Comparison of ENCODE assay signal across 1 cellular context in the genomic region with DNA sequence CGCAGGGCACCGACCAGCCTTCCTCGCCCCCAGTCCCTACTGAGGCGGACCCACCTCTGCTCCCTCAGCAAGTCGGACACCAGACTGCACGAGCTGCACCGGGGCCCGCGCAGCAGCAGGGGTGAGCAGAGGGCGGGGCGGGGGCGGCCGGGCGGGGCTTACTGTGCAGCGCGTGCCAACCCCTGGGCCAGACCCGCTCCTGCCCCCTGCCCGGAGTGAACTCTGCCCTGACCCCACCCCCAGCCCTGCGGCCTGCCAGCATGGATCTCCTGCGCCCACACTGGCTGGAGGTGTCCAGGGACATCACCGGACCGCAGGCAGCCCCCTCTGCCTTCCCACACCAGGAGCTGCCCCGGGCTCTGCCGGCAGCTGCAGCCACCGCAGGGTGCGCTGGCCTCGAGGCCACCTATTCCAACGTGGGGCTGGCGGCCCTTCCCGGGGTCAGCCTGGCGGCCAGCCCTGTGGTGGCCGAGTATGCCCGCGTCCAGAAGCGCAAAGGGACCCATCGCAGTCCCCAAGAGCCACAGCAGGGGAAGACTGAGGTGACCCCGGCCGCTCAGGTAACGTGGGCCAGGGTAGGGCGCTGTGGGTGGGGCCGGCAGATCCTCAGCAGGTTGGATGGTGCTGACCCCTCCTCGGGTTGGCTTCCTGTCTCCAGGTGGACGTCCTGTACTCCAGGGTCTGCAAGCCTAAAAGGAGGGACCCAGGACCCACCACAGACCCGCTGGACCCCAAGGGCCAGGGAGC.
TF ChIP-seq lines count a peak whose summit lies in the region.

No MANE protein-coding gene starts in this region.

TF ChIP-seq in HepG2, 621 proteins besides CTCF, POLR2A, EP300 and RAD21 (continued from another document and continues in another):
- TF ChIP-seq, protein P1, sequence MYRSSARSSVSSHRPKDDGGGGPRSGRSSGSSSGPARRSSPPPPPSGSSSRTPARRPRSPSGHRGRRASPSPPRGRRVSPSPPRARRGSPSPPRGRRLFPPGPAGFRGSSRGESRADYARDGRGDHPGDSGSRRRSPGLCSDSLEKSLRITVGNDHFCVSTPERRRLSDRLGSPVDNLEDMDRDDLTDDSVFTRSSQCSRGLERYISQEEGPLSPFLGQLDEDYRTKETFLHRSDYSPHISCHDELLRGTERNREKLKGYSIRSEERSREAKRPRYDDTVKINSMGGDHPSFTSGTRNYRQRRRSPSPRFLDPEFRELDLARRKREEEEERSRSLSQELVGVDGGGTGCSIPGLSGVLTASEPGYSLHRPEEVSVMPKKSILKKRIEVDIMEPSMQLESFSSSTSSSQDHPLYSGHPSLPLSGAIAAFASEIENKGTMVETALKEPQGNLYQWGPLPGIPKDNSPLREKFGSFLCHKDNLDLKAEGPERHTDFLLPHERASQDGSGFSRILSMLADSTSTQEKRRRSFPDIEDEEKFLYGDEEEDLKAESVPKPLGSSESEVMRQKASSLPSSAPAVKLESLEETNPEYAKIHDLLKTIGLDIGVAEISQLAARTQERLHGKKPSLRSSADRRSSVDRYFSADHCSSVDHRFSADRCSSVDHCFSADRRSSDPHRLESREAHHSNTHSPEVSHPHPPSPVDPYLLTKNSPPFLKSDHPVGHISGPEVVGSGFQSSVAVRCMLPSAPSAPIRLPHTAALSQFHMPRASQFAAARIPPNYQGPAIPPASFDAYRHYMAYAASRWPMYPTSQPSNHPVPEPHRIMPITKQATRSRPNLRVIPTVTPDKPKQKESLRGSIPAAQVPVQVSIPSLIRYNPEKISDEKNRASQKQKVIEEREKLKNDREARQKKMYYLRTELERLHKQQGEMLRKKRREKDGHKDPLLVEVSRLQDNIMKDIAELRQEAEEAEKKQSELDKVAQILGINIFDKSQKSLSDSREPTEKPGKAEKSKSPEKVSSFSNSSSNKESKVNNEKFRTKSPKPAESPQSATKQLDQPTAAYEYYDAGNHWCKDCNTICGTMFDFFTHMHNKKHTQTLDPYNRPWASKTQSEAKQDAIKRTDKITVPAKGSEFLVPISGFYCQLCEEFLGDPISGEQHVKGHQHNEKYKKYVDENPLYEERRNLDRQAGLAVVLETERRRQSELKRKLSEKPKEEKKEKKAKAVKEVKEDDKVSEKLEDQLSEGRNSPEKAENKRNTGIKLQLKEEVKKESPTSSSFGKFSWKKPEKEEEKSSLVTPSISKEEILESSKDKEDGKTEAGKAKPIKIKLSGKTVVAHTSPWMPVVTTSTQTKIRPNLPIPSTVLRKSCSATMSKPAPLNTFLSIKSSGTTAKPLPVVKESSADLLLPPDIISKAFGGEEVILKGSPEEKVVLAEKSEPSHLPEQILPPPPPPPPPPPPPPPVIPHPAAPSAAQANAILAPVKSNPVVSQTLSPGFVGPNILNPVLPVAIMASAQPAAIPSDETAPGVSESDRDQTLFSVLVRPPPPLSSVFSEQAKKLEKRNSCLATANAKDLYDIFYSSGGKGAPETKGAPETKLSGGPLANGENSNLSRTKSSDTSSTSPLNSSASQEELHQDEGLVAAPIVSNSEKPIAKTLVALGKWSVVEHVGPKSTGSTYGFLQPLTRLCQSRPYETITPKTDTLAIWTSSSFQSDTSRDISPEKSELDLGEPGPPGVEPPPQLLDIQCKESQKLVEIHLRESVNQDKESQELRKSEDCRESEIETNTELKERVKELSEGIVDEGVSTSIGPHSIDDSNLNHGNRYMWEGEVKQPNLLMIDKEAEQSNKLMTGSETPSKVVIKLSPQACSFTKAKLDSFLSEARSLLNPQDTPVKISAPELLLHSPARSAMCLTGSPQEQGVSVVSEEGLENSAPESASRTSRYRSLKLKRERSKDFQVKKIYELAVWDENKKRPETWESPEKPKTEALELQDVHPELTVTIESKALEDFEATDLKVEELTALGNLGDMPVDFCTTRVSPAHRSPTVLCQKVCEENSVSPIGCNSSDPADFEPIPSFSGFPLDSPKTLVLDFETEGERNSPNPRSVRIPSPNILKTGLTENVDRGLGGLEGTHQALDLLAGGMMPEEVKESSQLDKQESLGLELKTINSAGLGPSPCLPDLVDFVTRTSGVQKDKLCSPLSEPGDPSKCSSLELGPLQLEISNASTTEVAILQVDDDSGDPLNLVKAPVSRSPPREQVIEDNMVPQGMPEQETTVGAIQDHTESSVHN (CRISPR knock-in tag; IDR thresholded peaks at IDR 0.05), result peak; percentile 95
- TF ChIP-seq TBP (CRISPR knock-in tag; IDR thresholded peaks at IDR 0.05) (no peak), GABPB1 (CRISPR knock-in tag; IDR thresholded peaks at IDR 0.05) (peak; percentile 57), MTF1 (CRISPR knock-in tag; IDR thresholded peaks at IDR 0.05) (peak; percentile 73; the same call in 1 of the 2 replicates), SNAPC2 (CRISPR knock-in tag; IDR thresholded peaks at IDR 0.05) (no peak; the same call in 1 of the 2 replicates), HDAC6 (IDR thresholded peaks at IDR 0.05; ENCODE audit: low read depth, low read length) (no peak), ZNF138 (CRISPR knock-in tag; IDR thresholded peaks at IDR 0.05; ENCODE audit: low read depth) (peak; percentile 86), DMAP1 (CRISPR knock-in tag; IDR thresholded peaks at IDR 0.05) (peak; percentile 77; the same call in 1 of the 2 replicates), ZNF564 (CRISPR knock-in tag; IDR thresholded peaks at IDR 0.05) (peak; percentile 87)
- TF ChIP-seq, protein P2, sequence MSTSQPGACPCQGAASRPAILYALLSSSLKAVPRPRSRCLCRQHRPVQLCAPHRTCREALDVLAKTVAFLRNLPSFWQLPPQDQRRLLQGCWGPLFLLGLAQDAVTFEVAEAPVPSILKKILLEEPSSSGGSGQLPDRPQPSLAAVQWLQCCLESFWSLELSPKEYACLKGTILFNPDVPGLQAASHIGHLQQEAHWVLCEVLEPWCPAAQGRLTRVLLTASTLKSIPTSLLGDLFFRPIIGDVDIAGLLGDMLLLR (CRISPR knock-in tag; IDR thresholded peaks at IDR 0.05), result 0 out of 2 replicates have a peak, but pooled peaks have one; percentile 65
- TF ChIP-seq, protein P3, sequence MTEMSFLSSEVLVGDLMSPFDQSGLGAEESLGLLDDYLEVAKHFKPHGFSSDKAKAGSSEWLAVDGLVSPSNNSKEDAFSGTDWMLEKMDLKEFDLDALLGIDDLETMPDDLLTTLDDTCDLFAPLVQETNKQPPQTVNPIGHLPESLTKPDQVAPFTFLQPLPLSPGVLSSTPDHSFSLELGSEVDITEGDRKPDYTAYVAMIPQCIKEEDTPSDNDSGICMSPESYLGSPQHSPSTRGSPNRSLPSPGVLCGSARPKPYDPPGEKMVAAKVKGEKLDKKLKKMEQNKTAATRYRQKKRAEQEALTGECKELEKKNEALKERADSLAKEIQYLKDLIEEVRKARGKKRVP (CRISPR knock-in tag; IDR thresholded peaks at IDR 0.05), result peak in 1 of 2 experiments; percentile 56; a peak in 1 of 4 replicates
- TF ChIP-seq, protein P4, sequence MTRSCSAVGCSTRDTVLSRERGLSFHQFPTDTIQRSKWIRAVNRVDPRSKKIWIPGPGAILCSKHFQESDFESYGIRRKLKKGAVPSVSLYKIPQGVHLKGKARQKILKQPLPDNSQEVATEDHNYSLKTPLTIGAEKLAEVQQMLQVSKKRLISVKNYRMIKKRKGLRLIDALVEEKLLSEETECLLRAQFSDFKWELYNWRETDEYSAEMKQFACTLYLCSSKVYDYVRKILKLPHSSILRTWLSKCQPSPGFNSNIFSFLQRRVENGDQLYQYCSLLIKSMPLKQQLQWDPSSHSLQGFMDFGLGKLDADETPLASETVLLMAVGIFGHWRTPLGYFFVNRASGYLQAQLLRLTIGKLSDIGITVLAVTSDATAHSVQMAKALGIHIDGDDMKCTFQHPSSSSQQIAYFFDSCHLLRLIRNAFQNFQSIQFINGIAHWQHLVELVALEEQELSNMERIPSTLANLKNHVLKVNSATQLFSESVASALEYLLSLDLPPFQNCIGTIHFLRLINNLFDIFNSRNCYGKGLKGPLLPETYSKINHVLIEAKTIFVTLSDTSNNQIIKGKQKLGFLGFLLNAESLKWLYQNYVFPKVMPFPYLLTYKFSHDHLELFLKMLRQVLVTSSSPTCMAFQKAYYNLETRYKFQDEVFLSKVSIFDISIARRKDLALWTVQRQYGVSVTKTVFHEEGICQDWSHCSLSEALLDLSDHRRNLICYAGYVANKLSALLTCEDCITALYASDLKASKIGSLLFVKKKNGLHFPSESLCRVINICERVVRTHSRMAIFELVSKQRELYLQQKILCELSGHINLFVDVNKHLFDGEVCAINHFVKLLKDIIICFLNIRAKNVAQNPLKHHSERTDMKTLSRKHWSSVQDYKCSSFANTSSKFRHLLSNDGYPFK (CRISPR knock-in tag; IDR thresholded peaks at IDR 0.05; ENCODE audit: borderline replicate concordance), result peak; percentile 63; the same call in 1 of the 2 replicates
- TF ChIP-seq, protein P5, sequence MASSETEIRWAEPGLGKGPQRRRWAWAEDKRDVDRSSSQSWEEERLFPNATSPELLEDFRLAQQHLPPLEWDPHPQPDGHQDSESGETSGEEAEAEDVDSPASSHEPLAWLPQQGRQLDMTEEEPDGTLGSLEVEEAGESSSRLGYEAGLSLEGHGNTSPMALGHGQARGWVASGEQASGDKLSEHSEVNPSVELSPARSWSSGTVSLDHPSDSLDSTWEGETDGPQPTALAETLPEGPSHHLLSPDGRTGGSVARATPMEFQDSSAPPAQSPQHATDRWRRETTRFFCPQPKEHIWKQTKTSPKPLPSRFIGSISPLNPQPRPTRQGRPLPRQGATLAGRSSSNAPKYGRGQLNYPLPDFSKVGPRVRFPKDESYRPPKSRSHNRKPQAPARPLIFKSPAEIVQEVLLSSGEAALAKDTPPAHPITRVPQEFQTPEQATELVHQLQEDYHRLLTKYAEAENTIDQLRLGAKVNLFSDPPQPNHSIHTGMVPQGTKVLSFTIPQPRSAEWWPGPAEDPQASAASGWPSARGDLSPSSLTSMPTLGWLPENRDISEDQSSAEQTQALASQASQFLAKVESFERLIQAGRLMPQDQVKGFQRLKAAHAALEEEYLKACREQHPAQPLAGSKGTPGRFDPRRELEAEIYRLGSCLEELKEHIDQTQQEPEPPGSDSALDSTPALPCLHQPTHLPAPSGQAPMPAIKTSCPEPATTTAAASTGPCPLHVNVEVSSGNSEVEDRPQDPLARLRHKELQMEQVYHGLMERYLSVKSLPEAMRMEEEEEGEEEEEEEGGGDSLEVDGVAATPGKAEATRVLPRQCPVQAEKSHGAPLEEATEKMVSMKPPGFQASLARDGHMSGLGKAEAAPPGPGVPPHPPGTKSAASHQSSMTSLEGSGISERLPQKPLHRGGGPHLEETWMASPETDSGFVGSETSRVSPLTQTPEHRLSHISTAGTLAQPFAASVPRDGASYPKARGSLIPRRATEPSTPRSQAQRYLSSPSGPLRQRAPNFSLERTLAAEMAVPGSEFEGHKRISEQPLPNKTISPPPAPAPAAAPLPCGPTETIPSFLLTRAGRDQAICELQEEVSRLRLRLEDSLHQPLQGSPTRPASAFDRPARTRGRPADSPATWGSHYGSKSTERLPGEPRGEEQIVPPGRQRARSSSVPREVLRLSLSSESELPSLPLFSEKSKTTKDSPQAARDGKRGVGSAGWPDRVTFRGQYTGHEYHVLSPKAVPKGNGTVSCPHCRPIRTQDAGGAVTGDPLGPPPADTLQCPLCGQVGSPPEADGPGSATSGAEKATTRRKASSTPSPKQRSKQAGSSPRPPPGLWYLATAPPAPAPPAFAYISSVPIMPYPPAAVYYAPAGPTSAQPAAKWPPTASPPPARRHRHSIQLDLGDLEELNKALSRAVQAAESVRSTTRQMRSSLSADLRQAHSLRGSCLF (CRISPR knock-in tag; IDR thresholded peaks at IDR 0.05; ENCODE audit: borderline replicate concordance), result 0 out of 2 replicates have a peak, but pooled peaks have one; percentile 57
- TF ChIP-seq, protein P6, sequence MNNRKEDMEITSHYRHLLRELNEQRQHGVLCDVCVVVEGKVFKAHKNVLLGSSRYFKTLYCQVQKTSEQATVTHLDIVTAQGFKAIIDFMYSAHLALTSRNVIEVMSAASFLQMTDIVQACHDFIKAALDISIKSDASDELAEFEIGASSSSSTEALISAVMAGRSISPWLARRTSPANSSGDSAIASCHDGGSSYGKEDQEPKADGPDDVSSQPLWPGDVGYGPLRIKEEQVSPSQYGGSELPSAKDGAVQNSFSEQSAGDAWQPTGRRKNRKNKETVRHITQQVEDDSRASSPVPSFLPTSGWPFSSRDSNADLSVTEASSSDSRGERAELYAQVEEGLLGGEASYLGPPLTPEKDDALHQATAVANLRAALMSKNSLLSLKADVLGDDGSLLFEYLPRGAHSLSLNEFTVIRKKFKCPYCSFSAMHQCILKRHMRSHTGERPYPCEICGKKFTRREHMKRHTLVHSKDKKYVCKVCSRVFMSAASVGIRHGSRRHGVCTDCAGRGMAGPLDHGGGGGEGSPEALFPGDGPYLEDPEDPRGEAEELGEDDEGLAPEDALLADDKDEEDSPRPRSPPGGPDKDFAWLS (CRISPR knock-in tag; IDR thresholded peaks at IDR 0.05; ENCODE audit: borderline replicate concordance), result peak; percentile 89; the same call in 1 of the 2 replicates
- TF ChIP-seq, protein P7, sequence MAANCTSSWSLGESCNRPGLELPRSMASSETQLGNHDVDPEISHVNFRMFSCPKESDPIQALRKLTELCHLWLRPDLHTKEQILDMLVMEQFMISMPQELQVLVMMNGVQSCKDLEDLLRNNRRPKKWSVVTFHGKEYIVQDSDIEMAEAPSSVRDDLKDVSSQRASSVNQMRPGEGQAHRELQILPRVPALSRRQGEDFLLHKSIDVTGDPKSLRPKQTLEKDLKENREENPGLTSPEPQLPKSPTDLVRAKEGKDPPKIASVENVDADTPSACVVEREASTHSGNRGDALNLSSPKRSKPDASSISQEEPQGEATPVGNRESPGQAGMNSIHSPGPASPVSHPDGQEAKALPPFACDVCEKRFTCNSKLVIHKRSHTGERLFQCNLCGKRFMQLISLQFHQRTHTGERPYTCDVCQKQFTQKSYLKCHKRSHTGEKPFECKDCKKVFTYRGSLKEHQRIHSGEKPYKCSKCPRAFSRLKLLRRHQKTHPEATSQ (CRISPR knock-in tag; IDR thresholded peaks at IDR 0.05; ENCODE audit: borderline replicate concordance), result no peak; the same call in 1 of the 2 replicates
- TF ChIP-seq, protein P8, sequence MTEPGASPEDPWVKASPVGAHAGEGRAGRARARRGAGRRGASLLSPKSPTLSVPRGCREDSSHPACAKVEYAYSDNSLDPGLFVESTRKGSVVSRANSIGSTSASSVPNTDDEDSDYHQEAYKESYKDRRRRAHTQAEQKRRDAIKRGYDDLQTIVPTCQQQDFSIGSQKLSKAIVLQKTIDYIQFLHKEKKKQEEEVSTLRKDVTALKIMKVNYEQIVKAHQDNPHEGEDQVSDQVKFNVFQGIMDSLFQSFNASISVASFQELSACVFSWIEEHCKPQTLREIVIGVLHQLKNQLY (CRISPR knock-in tag; IDR thresholded peaks at IDR 0.05), result no peak
- TF ChIP-seq, protein P9, sequence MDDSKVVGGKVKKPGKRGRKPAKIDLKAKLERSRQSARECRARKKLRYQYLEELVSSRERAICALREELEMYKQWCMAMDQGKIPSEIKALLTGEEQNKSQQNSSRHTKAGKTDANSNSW (CRISPR knock-in tag; IDR thresholded peaks at IDR 0.05; ENCODE audit: borderline replicate concordance), result peak; percentile 84; the same call in 1 of the 2 replicates
- TF ChIP-seq, protein P10, sequence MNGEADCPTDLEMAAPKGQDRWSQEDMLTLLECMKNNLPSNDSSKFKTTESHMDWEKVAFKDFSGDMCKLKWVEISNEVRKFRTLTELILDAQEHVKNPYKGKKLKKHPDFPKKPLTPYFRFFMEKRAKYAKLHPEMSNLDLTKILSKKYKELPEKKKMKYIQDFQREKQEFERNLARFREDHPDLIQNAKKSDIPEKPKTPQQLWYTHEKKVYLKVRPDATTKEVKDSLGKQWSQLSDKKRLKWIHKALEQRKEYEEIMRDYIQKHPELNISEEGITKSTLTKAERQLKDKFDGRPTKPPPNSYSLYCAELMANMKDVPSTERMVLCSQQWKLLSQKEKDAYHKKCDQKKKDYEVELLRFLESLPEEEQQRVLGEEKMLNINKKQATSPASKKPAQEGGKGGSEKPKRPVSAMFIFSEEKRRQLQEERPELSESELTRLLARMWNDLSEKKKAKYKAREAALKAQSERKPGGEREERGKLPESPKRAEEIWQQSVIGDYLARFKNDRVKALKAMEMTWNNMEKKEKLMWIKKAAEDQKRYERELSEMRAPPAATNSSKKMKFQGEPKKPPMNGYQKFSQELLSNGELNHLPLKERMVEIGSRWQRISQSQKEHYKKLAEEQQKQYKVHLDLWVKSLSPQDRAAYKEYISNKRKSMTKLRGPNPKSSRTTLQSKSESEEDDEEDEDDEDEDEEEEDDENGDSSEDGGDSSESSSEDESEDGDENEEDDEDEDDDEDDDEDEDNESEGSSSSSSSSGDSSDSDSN (CRISPR knock-in tag; IDR thresholded peaks at IDR 0.05), result peak; percentile 95
